ENCODE assay signal across 17 cellular contexts in genomic region chr22:27575348-27575747, GRCh38.
A peak's percentile ranks its signal among the peaks of the same experiment; 100 is the strongest.
DNase-seq lines count a peak whose midpoint lies in the region; ATAC-seq and TF ChIP-seq lines count a peak whose summit lies in the region.
"Had no signal": no experiment of that assay in that cellular context is flagged by ENCODE, and none has a peak within 500 bp of the region (broad histone marks: within the 10 kb centered on the region; RNA-seq: fewer than 3 reads in every experiment).

No MANE protein-coding gene starts in this region.

- peaks cover 4% of the 10 kb centered on the region for H3K36me3 ChIP-seq in left ventricle myocardium inferior
- H3K36me3 ChIP-seq in CD4-positive, alpha-beta memory T cell (ENCODE audit: insufficient read depth, low read length): no peaks in the 10 kb centered on the region
- H3K36me3 ChIP-seq: BLaER1 had no signal

- no peak for ATAC-seq in right cardiac atrium
- no peak for ATAC-seq in GM19452 (IDR thresholded peaks at IDR 0.05; ENCODE audit: unreplicated experiment)
- ATAC-seq: CD8-positive, alpha-beta T cell had no signal

- WGBS in right cardiac atrium: 86% methylated on average over 8 of the region's 8 CpGs

- H3K4me3 Mint-ChIP-seq in chondrocyte (ENCODE audit: unreplicated experiment) (no peak overlapping the region), nephron (no peak overlapping the region)
- no peak overlapping the region for H3K4me3 Mint-ChIP-seq in CD4-positive, alpha-beta memory T cell
- H3K4me3 Mint-ChIP-seq: CD14-positive monocyte; CD8-positive, alpha-beta T cell; HFFc6; IgD-negative memory B cell had no signal

- H3K4me3 ChIP-seq in left ventricle myocardium inferior (no peak overlapping the region), right cardiac atrium (ENCODE audit: low read length) (no peak overlapping the region)
- H3K4me3 ChIP-seq in CD4-positive, alpha-beta memory T cell (ENCODE audit: low read length in 2 of 2): no peak overlapping the region
- H3K4me3 ChIP-seq: BLaER1 had no signal

- H3K9me3 Mint-ChIP-seq in chondrocyte (ENCODE audit: low read depth) (peaks cover 5% of the 10 kb centered on the region), nephron (no peaks in the 10 kb centered on the region)
- H3K9me3 Mint-ChIP-seq in CD4-positive, alpha-beta memory T cell: peaks cover 0 to 14% (median 6%) of the 10 kb centered on the region in 8 donors
- H3K9me3 Mint-ChIP-seq: CD8-positive, alpha-beta T cell had no signal

- peaks cover 4% of the 10 kb centered on the region for H3K36me3 Mint-ChIP-seq in chondrocyte (ENCODE audit: low read depth)
- H3K36me3 Mint-ChIP-seq in nephron (ENCODE audit: low read depth): no peaks in the 10 kb centered on the region
- no peaks in the 10 kb centered on the region for H3K36me3 Mint-ChIP-seq in CD4-positive, alpha-beta memory T cell
- H3K36me3 Mint-ChIP-seq: CD8-positive, alpha-beta T cell; IgD-negative memory B cell had no signal

- CTCF ChIA-PET in CD4-positive, alpha-beta memory T cell (lab: Charles Lee; ENCODE audit: partially characterized antibody): no interaction called here

- DNase-seq in left ventricle myocardium inferior: no peak
- no peak for DNase-seq in right cardiac atrium
- DNase-seq in chondrocyte (ENCODE audit: low spot score): no peak
- DNase-seq in CD4-positive, alpha-beta memory T cell: no peak
- DNase-seq in SKM-1 treated with dmso at 0.1 percent for 144 hours (lab: John Stamatoyannopoulos, UW; ENCODE audit: unreplicated experiment): no peak
- DNase-seq: 8988T; Calu3; CD8-positive, alpha-beta T cell; DMS79 treated with DMSO at 0.1 percent for 48 hours; GF-D8; HCEC 1CT; HFFc6 had no signal

- H3K27me3 Mint-ChIP-seq in chondrocyte (ENCODE audit: low read depth) (no peaks in the 10 kb centered on the region), nephron (ENCODE audit: low read depth) (peaks cover 37% of the 10 kb centered on the region)
- H3K27me3 Mint-ChIP-seq in CD4-positive, alpha-beta memory T cell: peaks cover 5 to 17% of the 10 kb centered on the region in 2 donors

- peaks cover 23% of the 10 kb centered on the region for H3K4me1 ChIP-seq in left ventricle myocardium inferior
- H3K4me1 ChIP-seq in right cardiac atrium (ENCODE audit: control insufficient read depth, insufficient read depth, low read length): no peaks in the 10 kb centered on the region
- H3K4me1 ChIP-seq in CD4-positive, alpha-beta memory T cell (ENCODE audit: insufficient read depth, low read length): no peaks in the 10 kb centered on the region

- H3K4me1 Mint-ChIP-seq in chondrocyte (ENCODE audit: low read depth) (peaks cover 68% of the 10 kb centered on the region), nephron (peaks cover 76% of the 10 kb centered on the region)
- H3K4me1 Mint-ChIP-seq in CD4-positive, alpha-beta memory T cell: no peaks in the 10 kb centered on the region
- H3K4me1 Mint-ChIP-seq: IgD-negative memory B cell had no signal

- intact Hi-C loops in left ventricle myocardium inferior (cut with micrococcal nuclease) (no loop called here), right cardiac atrium (cut with DNase I) (no loop called here)
- intact Hi-C loops in CD4-positive, alpha-beta memory T cell (cut with micrococcal nuclease): no loop called here

- POLR2A ChIA-PET in CD4-positive, alpha-beta memory T cell (lab: Charles Lee; ENCODE audit: partially characterized antibody): no interaction called here

- H3K27ac Mint-ChIP-seq in chondrocyte (ENCODE audit: unreplicated experiment) (peak overlapping the region; percentile 96), nephron (peak overlapping the region; percentile 11 to 97 (median 93))
- H3K27ac Mint-ChIP-seq in CD4-positive, alpha-beta memory T cell: no peak overlapping the region
- H3K27ac Mint-ChIP-seq: CD14-positive monocyte; CD8-positive, alpha-beta T cell; HFFc6; IgD-negative memory B cell had no signal

- TF ChIP-seq CTCF in left ventricle myocardium inferior (IDR thresholded peaks at IDR 0.05; ENCODE audit: borderline replicate concordance) (no peak), chondrocyte (IDR thresholded peaks at IDR 0.05) (no peak), nephron (IDR thresholded peaks at IDR 0.05; ENCODE audit: unreplicated experiment in 3 of 3) (no peak)

- H3K27me3 ChIP-seq in left ventricle myocardium inferior (ENCODE audit: low read depth) (peaks cover 72% of the 10 kb centered on the region), right cardiac atrium (ENCODE audit: control insufficient read depth, insufficient read depth) (no peaks in the 10 kb centered on the region)
- no peaks in the 10 kb centered on the region for H3K27me3 ChIP-seq in CD4-positive, alpha-beta memory T cell (ENCODE audit: insufficient read depth, low read length)
- H3K27me3 ChIP-seq: BLaER1 had no signal

- H3K9me3 ChIP-seq in left ventricle myocardium inferior (replicated peaks) (peaks cover 9% of the 10 kb centered on the region), right cardiac atrium (ENCODE audit: control insufficient read depth, low read length) (peaks cover 2% of the 10 kb centered on the region)
- H3K9me3 ChIP-seq in CD4-positive, alpha-beta memory T cell (ENCODE audit: control insufficient read depth in 1 of 2, low read length in 2 of 2): no peaks in the 10 kb centered on the region
- H3K9me3 ChIP-seq: BLaER1 had no signal

- H3K27ac ChIP-seq in left ventricle myocardium inferior (replicated peaks): peak overlapping the region; percentile 71
- no peak overlapping the region for H3K27ac ChIP-seq in right cardiac atrium (ENCODE audit: low read length)
- H3K27ac ChIP-seq in CD4-positive, alpha-beta memory T cell (ENCODE audit: low read depth, low read length): no peak overlapping the region
- H3K27ac ChIP-seq: BLaER1 had no signal

Comparison
In these comparisons a context has a peak if more than half of its experiments do, and no peak if none do; other contexts are left out.
1. H3K27ac Mint-ChIP-seq: peak in chondrocyte (single experiment) and nephron (3 of 3); none in CD4-positive, alpha-beta memory T cell (0 of 7).